24 cellular contexts compared by ENCODE assay signal in the genomic region with DNA sequence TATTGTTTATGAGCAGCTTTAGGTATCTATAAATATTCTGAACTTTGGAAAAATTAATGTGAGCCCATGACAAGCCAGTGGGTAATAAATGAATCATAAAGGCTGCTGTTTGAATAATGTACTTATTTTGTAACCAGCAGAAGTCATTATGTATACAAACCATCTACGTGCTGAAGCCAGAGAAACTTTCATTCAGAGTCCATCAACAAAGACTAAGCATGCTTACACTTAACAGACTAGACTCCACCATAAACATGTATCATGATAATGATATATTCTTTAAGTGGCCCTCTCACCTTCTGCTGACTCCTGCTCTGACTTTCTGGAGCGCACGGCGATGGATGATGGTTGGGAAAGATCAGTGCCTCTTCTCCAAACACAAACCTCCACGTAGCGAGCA.
"Had no signal": no experiment of that assay in that cellular context is flagged by ENCODE, and none has a peak within 500 bp of the region (broad histone marks: within the 10 kb centered on the region; RNA-seq: fewer than 3 reads in every experiment).

No MANE protein-coding gene starts in this region.

- H3K27ac Mint-ChIP-seq: activated CD4-positive, alpha-beta memory T cell treated with anti-CD3 and anti-CD28 coated beads for 36 hours; activated CD4-positive, alpha-beta T cell treated with anti-CD3 and anti-CD28 coated beads, Interleukin-2, amount 10 ng/mL, durations not matched to agents 7 days and 5 days; activated naive CD4-positive, alpha-beta T cell treated with anti-CD3 and anti-CD28 coated beads, Interleukin-2, amount 50 U/mL, for 72 hours; activated naive CD8-positive, alpha-beta T cell treated with anti-CD3 and anti-CD28 coated beads, Interleukin-2, amount 50 U/mL, for 24 hours; T-cell had no signal

- H3K4me3 Mint-ChIP-seq: activated CD4-positive, alpha-beta memory T cell treated with anti-CD3 and anti-CD28 coated beads for 36 hours; activated CD4-positive, alpha-beta T cell treated with anti-CD3 and anti-CD28 coated beads, Interleukin-2, amount 10 ng/mL, durations not matched to agents 7 days and 5 days; activated naive CD8-positive, alpha-beta T cell treated with anti-CD3 and anti-CD28 coated beads, Interleukin-2, amount 50 U/mL, for 24 hours; activated T-cell treated with anti-CD3 and anti-CD28 coated beads, Interleukin-2, amount 50 U/mL, for 4 hours; T-cell had no signal

- DNase-seq: activated CD4-positive, alpha-beta memory T cell treated with anti-CD3 and anti-CD28 coated beads for 36 hours; activated CD4-positive, alpha-beta T cell treated with anti-CD3 and anti-CD28 coated beads, Interleukin-2, amount 10 ng/mL, durations not matched to agents 7 days and 5 days; activated CD4-positive, CD25-positive, alpha-beta regulatory T cell; activated CD8-positive, alpha-beta memory T cell treated with anti-CD3 and anti-CD28 coated beads for 24 hours; activated effector memory CD4-positive, alpha-beta T cell treated with anti-CD3 and anti-CD28 coated beads, Interleukin-2, amount 50 U/mL, for 16 hours; activated naive CD4-positive, alpha-beta T cell treated with Interleukin-2 at 50 U/mL for 16 hours; activated naive CD8-positive, alpha-beta T cell treated with anti-CD3 and anti-CD28 coated beads, Interleukin-2, amount 50 U/mL, for 24 hours; activated T-cell treated with anti-CD3 and anti-CD28 coated beads, Interleukin-2, amount 50 U/mL, for 4 hours; amygdala; central memory CD4-positive, alpha-beta T cell; KG1; NCI-H1048; NCI-H146; NCI-H1930; NCI-H2171; NCI-H226; NCI-H526 treated with DMSO at 0.1 percent for 48 hours; SJCRH30; T-cell; T-helper 2 cell; T1000 had no signal

- H3K27me3 ChIP-seq: breast epithelium, SJCRH30 had no signal

- H3K4me3 ChIP-seq: breast epithelium, SJCRH30 had no signal

- H3K9me3 ChIP-seq: SJCRH30 had no signal

- H3K27ac ChIP-seq: breast epithelium, SJCRH30, VCaP had no signal

- H3K4me1 Mint-ChIP-seq: activated CD4-positive, alpha-beta T cell treated with anti-CD3 and anti-CD28 coated beads, Interleukin-2, amount 10 ng/mL, durations not matched to agents 7 days and 5 days; activated naive CD8-positive, alpha-beta T cell treated with anti-CD3 and anti-CD28 coated beads, Interleukin-2, amount 50 U/mL, for 24 hours; T-cell had no signal

- H3K4me1 ChIP-seq: breast epithelium, SJCRH30 had no signal

- H3K36me3 ChIP-seq: breast epithelium, SJCRH30 had no signal

- H3K27me3 Mint-ChIP-seq: activated CD4-positive, alpha-beta memory T cell treated with anti-CD3 and anti-CD28 coated beads for 36 hours; activated CD4-positive, alpha-beta T cell treated with anti-CD3 and anti-CD28 coated beads, Interleukin-2, amount 10 ng/mL, durations not matched to agents 7 days and 5 days; activated naive CD8-positive, alpha-beta T cell treated with anti-CD3 and anti-CD28 coated beads, Interleukin-2, amount 50 U/mL, for 24 hours; T-cell had no signal
